In genomic region chr5:132447196-132447595, GRCh38 we compare ENCODE assay signal across 13 cellular contexts. TPM values are rescaled to one million over a fixed set of nuclear protein-coding genes. Genes with fewer than 3 reads are reported as not detected.
A peak's percentile ranks its signal among the peaks of the same experiment; 100 is the strongest.
DNase-seq lines count a peak whose midpoint lies in the region; ATAC-seq and TF ChIP-seq lines count a peak whose summit lies in the region.
"Had no signal": no experiment of that assay in that cellular context is flagged by ENCODE, and none has a peak within 500 bp of the region (broad histone marks: within the 10 kb centered on the region; RNA-seq: fewer than 3 reads in every experiment).

No MANE protein-coding gene starts in this region.

- in situ Hi-C loops in gastrocnemius medialis (cut with MboI; ENCODE audit: low sequenced_read_pairs in 4 of 4) = no loop called here

- H3K9me3 ChIP-seq in KOPT-K1 (ENCODE audit: insufficient read depth, low read length, poor library complexity, severe bottlenecking) (no peaks in the 10 kb centered on the region), gastroesophageal sphincter (no peaks in the 10 kb centered on the region), gastrocnemius medialis (no peaks in the 10 kb centered on the region)

- TF ChIP-seq POLR2A in gastroesophageal sphincter (IDR thresholded peaks at IDR 0.05) (no peak), gastrocnemius medialis (IDR thresholded peaks at IDR 0.05) (no peak)

- H3K4me3 ChIP-seq in gastroesophageal sphincter (no peak overlapping the region), gastrocnemius medialis (no peak overlapping the region)
- H3K4me3 ChIP-seq: dorsolateral prefrontal cortex had no signal

- H3K4me1 ChIP-seq in gastroesophageal sphincter (peaks cover 0 to 67% (median 24%) of the 10 kb centered on the region in 3 donors), gastrocnemius medialis (peaks cover 41 to 46% of the 10 kb centered on the region in 2 donors)

- TF ChIP-seq CTCF in gastroesophageal sphincter (IDR thresholded peaks at IDR 0.05) (no peak), gastrocnemius medialis (IDR thresholded peaks at IDR 0.05 in 4 of 5, conservative IDR thresholded peaks at IDR 0.05 in 1 of 5) (no peak)

- no peak for TF ChIP-seq EP300 in gastroesophageal sphincter (IDR thresholded peaks at IDR 0.05)

- H3K27me3 ChIP-seq in gastroesophageal sphincter (no peaks in the 10 kb centered on the region), gastrocnemius medialis (no peaks in the 10 kb centered on the region)
- H3K27me3 ChIP-seq: dorsolateral prefrontal cortex had no signal

- H3K27ac ChIP-seq in KOPT-K1 (ENCODE audit: low read depth, low read length, poor library complexity, severe bottlenecking) (peak overlapping the region; percentile 90), gastroesophageal sphincter (peak overlapping the region in 3 of 4 donors; percentile 61 to 71 (median 70)), gastrocnemius medialis (peak overlapping the region; percentile 15 to 85 (median 66))

- DNase-seq in activated CD8-positive, alpha-beta memory T cell treated with anti-CD3 and anti-CD28 coated beads, Interleukin-2, amount 50 U/mL, for 48 hours = peak; percentile 37
- DNase-seq in activated CD8-positive, alpha-beta memory T cell treated with anti-CD3 and anti-CD28 coated beads for 24 hours = no peak
- no peak for DNase-seq in gastrocnemius medialis
- no peak for DNase-seq in SW480 (ENCODE audit: low spot score)
- DNase-seq: KG1, NCI-H1436 treated with DMSO at 0.1 percent for 48 hours, NCI-H524 treated with DMSO at 0.1 percent for 48 hours, nephron progenitor cell had no signal

- WGBS in gastroesophageal sphincter (ENCODE audit: low coverage in 1 of 2), 2 donors = 94 to 100% methylated on average over 2 of the region's 2 CpGs

- H3K36me3 ChIP-seq in KOPT-K1 (ENCODE audit: insufficient read depth, low read length) = peaks cover 79% of the 10 kb centered on the region
- peaks cover 0 to 18% of the 10 kb centered on the region in 2 donors for H3K36me3 ChIP-seq in gastroesophageal sphincter
- no peaks in the 10 kb centered on the region for H3K36me3 ChIP-seq in gastrocnemius medialis

- ATAC-seq in gastroesophageal sphincter (no peak), gastrocnemius medialis (no peak), GM21515 (IDR thresholded peaks at IDR 0.05; ENCODE audit: unreplicated experiment) (no peak), HG03432 (IDR thresholded peaks at IDR 0.05; ENCODE audit: unreplicated experiment) (no peak)

- intact Hi-C loops in gastrocnemius medialis (cut with DNase I; ENCODE audit: low total_unique reads) = loop anchor here (5.0 kb wide), 1 partner anchor 35 kb away; no protein-coding TSS in a partner anchor

RNA-seq across cellular contexts. Expression of gene IRF1, which starts 43.4 kb away (rescaled TPM):
- total RNA-seq in gastroesophageal sphincter = 10 to 100 TPM; 10.9 to 74.3 (median 19.4) TPM
- total RNA-seq in gastrocnemius medialis = 10 to 100 TPM in 1 of 4 donors, 1 to 10 TPM in 3; 5.5 to 20.6 (median 8.4) TPM
